16 cellular contexts compared by ENCODE assay signal in genomic region chr10:14723052-14723689, GRCh38. TPM values are rescaled to one million over a fixed set of nuclear protein-coding genes. Genes with fewer than 3 reads are reported as not detected.
DNase-seq lines count a peak whose midpoint lies in the region; ATAC-seq lines count a peak whose summit lies in the region.
"Had no signal": no experiment of that assay in that cellular context is flagged by ENCODE, and none has a peak within 500 bp of the region (broad histone marks: within the 10 kb centered on the region; RNA-seq: fewer than 3 reads in every experiment).

No MANE protein-coding gene starts in this region.

- peak; percentile 38 for DNase-seq in activated CD4-positive, alpha-beta T cell treated with anti-CD3 and anti-CD28 coated beads for 36 hours
- peak; percentile 64 for DNase-seq in activated effector memory CD4-positive, alpha-beta T cell treated with anti-CD3 and anti-CD28 coated beads, Interleukin-2, amount 50 U/mL, for 16 hours
- DNase-seq in neuronal stem cell (ENCODE audit: low spot score) (no peak), GDM1 (lab: John Stamatoyannopoulos, UW) (no peak)
- DNase-seq: activated CD4-positive, CD25-positive, alpha-beta regulatory T cell; amniotic stem cell; NCI-H1417; NCI-H446 treated with DMSO at 0.1 percent for 48 hours; PC-9; uterus had no signal

- peak overlapping the region; percentile 69 for H3K18ac ChIP-seq in neuronal stem cell (ENCODE audit: low read length)

- H2BK12ac ChIP-seq in neuronal stem cell (ENCODE audit: low read length), result no peak overlapping the region

- H3K9ac ChIP-seq in neuronal stem cell (ENCODE audit: low read depth, low read length, poor library complexity), result no peak overlapping the region
- H3K9ac ChIP-seq: parathyroid adenoma had no signal

- peaks cover 19 to 36% (median 31%) of the 10 kb centered on the region in 3 donors for H3K4me1 Mint-ChIP-seq in IgD-negative memory B cell
- peaks cover 36% of the 10 kb centered on the region for H3K4me1 Mint-ChIP-seq in activated CD4-positive, alpha-beta T cell treated with anti-CD3 and anti-CD28 coated beads for 36 hours

- H3K27ac Mint-ChIP-seq in IgD-negative memory B cell, result peak overlapping the region in 2 of 3 donors; percentile 2 to 83
- peak overlapping the region; percentile 61 for H3K27ac Mint-ChIP-seq in activated CD4-positive, alpha-beta T cell treated with anti-CD3 and anti-CD28 coated beads for 36 hours
- H3K27ac Mint-ChIP-seq: mesothelial cell of epicardium had no signal

- no peak overlapping the region for H2BK5ac ChIP-seq in neuronal stem cell (ENCODE audit: low read length)

- H2BK15ac ChIP-seq in neuronal stem cell (ENCODE audit: low read length), result no peak overlapping the region

- POLR2A ChIA-PET in activated CD4-positive, alpha-beta T cell treated with anti-CD3 and anti-CD28 coated beads for 36 hours (lab: Charles Lee), result no interaction called here

- peaks cover 2% of the 10 kb centered on the region for H3K36me3 Mint-ChIP-seq in IgD-negative memory B cell
- no peaks in the 10 kb centered on the region for H3K36me3 Mint-ChIP-seq in activated CD4-positive, alpha-beta T cell treated with anti-CD3 and anti-CD28 coated beads for 36 hours (ENCODE audit: low read depth)

- H3K9me3 ChIP-seq in neuronal stem cell (replicated peaks in 1 of 2; ENCODE audit: control insufficient read depth in 2 of 2, insufficient read depth in 1 of 2, low read depth in 1 of 2, low read length in 2 of 2), result no peaks in the 10 kb centered on the region
- H3K9me3 ChIP-seq: uterus had no signal

- no peak overlapping the region for H2AFZ ChIP-seq in neuronal stem cell (ENCODE audit: low read length)
- H2AFZ ChIP-seq: parathyroid adenoma, PC-9 had no signal

- peaks cover 0 to 4% (median 0%) of the 10 kb centered on the region in 3 donors for H3K9me3 Mint-ChIP-seq in IgD-negative memory B cell
- H3K9me3 Mint-ChIP-seq in activated CD4-positive, alpha-beta T cell treated with anti-CD3 and anti-CD28 coated beads for 36 hours (ENCODE audit: low read depth), result peaks cover 3% of the 10 kb centered on the region

- H3K4me3 Mint-ChIP-seq in IgD-negative memory B cell, result peak overlapping the region in 2 of 4 donors; percentile 45 to 84
- H3K4me3 Mint-ChIP-seq in activated CD4-positive, alpha-beta T cell treated with anti-CD3 and anti-CD28 coated beads for 36 hours, result no peak overlapping the region
- H3K4me3 Mint-ChIP-seq: mesothelial cell of epicardium had no signal

- no CpG with 5 or more reads among the region's 5 CpGs for WGBS in neuronal stem cell (ENCODE audit: extremely low coverage in 2 of 2, insufficient read length in 2 of 2, insufficient replicate concordance in 1 of 2), 2 donors

- no peak overlapping the region for H3K27ac ChIP-seq in neuronal stem cell (replicated peaks; ENCODE audit: low read length)
- H3K27ac ChIP-seq: C4-2B, parathyroid adenoma, PC-9, uterus had no signal

- no peak overlapping the region for H3K23ac ChIP-seq in neuronal stem cell (ENCODE audit: low read depth, low read length, poor library complexity)

- ATAC-seq in activated CD4-positive, alpha-beta T cell treated with anti-CD3 and anti-CD28 coated beads for 36 hours, result peak; percentile 79
- no peak for ATAC-seq in HG03378 (IDR thresholded peaks at IDR 0.05; ENCODE audit: unreplicated experiment)
- no peak for ATAC-seq in HG03175 (IDR thresholded peaks at IDR 0.05; ENCODE audit: unreplicated experiment)

- peak overlapping the region; percentile 10 for H3K4ac ChIP-seq in neuronal stem cell (ENCODE audit: low read length)

- H3K4me1 ChIP-seq in neuronal stem cell (ENCODE audit: control insufficient read depth in 2 of 2, insufficient read depth in 1 of 2, low read depth in 1 of 2, low read length in 2 of 2), result no peaks in the 10 kb centered on the region
- H3K4me1 ChIP-seq: parathyroid adenoma, uterus had no signal

- intact Hi-C loops in activated CD4-positive, alpha-beta T cell treated with anti-CD3 and anti-CD28 coated beads for 36 hours (cut with DNase I, micrococcal nuclease), result no loop called here

- H4K8ac ChIP-seq in neuronal stem cell (ENCODE audit: low read depth, low read length), result no peak overlapping the region

- H3K79me1 ChIP-seq in neuronal stem cell (ENCODE audit: low read depth, low read length), result no peaks in the 10 kb centered on the region

- H3K27me3 ChIP-seq in neuronal stem cell (ENCODE audit: control insufficient read depth in 3 of 3, insufficient read depth in 3 of 3, low read depth in 1 of 3, low read length in 3 of 3), result no peaks in the 10 kb centered on the region
- H3K27me3 ChIP-seq: uterus had no signal

- CTCF ChIA-PET in activated CD4-positive, alpha-beta T cell treated with anti-CD3 and anti-CD28 coated beads for 36 hours (lab: Charles Lee), result interaction anchor here (0.7 kb wide), 1 partner anchor 113 kb away, joined by 3 read pairs; no protein-coding TSS in a partner anchor

- peak overlapping the region; percentile 34 for H2AK5ac ChIP-seq in neuronal stem cell (ENCODE audit: low read depth, low read length)

- H2BK120ac ChIP-seq in neuronal stem cell (ENCODE audit: low read depth, low read length), result no peak overlapping the region

- no peak overlapping the region for H4K91ac ChIP-seq in neuronal stem cell (ENCODE audit: low read depth, low read length, poor library complexity)

- no peak overlapping the region for H3K4me3 ChIP-seq in neuronal stem cell (ENCODE audit: low read length in 2 of 2)
- H3K4me3 ChIP-seq: PC-9, uterus had no signal

- H3K4me2 ChIP-seq in neuronal stem cell (ENCODE audit: insufficient read depth, low read length, poor library complexity, severe bottlenecking), result no peak overlapping the region
- H3K4me2 ChIP-seq: PC-9 had no signal

- no peaks in the 10 kb centered on the region for H3K27me3 Mint-ChIP-seq in IgD-negative memory B cell
- no peaks in the 10 kb centered on the region for H3K27me3 Mint-ChIP-seq in activated CD4-positive, alpha-beta T cell treated with anti-CD3 and anti-CD28 coated beads for 36 hours

- no peaks in the 10 kb centered on the region for H3K36me3 ChIP-seq in neuronal stem cell (replicated peaks in 1 of 2; ENCODE audit: control insufficient read depth in 2 of 2, insufficient read depth in 2 of 2, low read length in 2 of 2)
- H3K36me3 ChIP-seq: uterus had no signal

- no peak overlapping the region for H3K14ac ChIP-seq in neuronal stem cell (ENCODE audit: low read length)

RNA-seq across cellular contexts. Expression of gene FAM107B, which starts 51.5 kb away (rescaled TPM):
- 113 TPM for polyA plus RNA-seq in IgD-negative memory B cell
- 100 to 1,000 TPM; 126 to 148 TPM for total RNA-seq in activated CD4-positive, alpha-beta T cell treated with anti-CD3 and anti-CD28 coated beads for 36 hours
- 36.3 TPM for polyA plus RNA-seq in neuronal stem cell (2013, experiment 1 of 2)
- polyA plus RNA-seq in neuronal stem cell (2013, experiment 2 of 2), result 37.5 TPM

Comparison
In these comparisons a context has a peak if more than half of its experiments do, and no peak if none do; other contexts are left out.
1. DNase-seq: peak in activated CD4-positive, alpha-beta T cell treated with anti-CD3 and anti-CD28 coated beads for 36 hours (single experiment) and activated effector memory CD4-positive, alpha-beta T cell treated with anti-CD3 and anti-CD28 coated beads, Interleukin-2, amount 50 U/mL, for 16 hours (single experiment); none in neuronal stem cell (single experiment) and GDM1 (single experiment).